Comparison of ENCODE assay signal across 10 cellular contexts in genomic region chr1:84972377-84972987, GRCh38. TPM values are rescaled to one million over a fixed set of nuclear protein-coding genes. Genes with fewer than 3 reads are reported as not detected.
DNase-seq lines count a peak whose midpoint lies in the region; ATAC-seq and TF ChIP-seq lines count a peak whose summit lies in the region.
"Had no signal": no experiment of that assay in that cellular context is flagged by ENCODE, and none has a peak within 500 bp of the region (broad histone marks: within the 10 kb centered on the region; RNA-seq: fewer than 3 reads in every experiment).

No MANE protein-coding gene starts in this region.

- H3K4me1 Mint-ChIP-seq in central memory CD8-positive, alpha-beta T cell, result peaks cover 69% of the 10 kb centered on the region

- intact Hi-C loops in gastrocnemius medialis (cut with DNase I; ENCODE audit: low total_unique reads), result no loop called here

- H3K4me3 ChIP-seq in DND-41 (ENCODE audit: low read depth in 1 of 2, low read length in 2 of 2) (no peak overlapping the region), gastrocnemius medialis (no peak overlapping the region)
- H3K4me3 ChIP-seq: coronary artery had no signal

- no peaks in the 10 kb centered on the region for H3K36me3 ChIP-seq in DND-41 (ENCODE audit: insufficient read depth, low read length)
- H3K36me3 ChIP-seq in gastrocnemius medialis, result no peaks in the 10 kb centered on the region

- H3K27me3 Mint-ChIP-seq in central memory CD8-positive, alpha-beta T cell, result no peaks in the 10 kb centered on the region

- peak overlapping the region; percentile 54 for H3K4me3 Mint-ChIP-seq in central memory CD8-positive, alpha-beta T cell

- H3K27me3 ChIP-seq in DND-41 (ENCODE audit: insufficient read depth, low read length, poor library complexity), result no peaks in the 10 kb centered on the region
- H3K27me3 ChIP-seq in gastrocnemius medialis, result no peaks in the 10 kb centered on the region

- peak overlapping the region; percentile 83 for H3K27ac Mint-ChIP-seq in central memory CD8-positive, alpha-beta T cell (ENCODE audit: low read depth)

- no peaks in the 10 kb centered on the region for H4K20me1 ChIP-seq in DND-41 (ENCODE audit: insufficient read depth, low read length)

- no peak overlapping the region for H3K9ac ChIP-seq in DND-41 (ENCODE audit: low read depth, low read length)

- TF ChIP-seq CTCF in DND-41 (IDR thresholded peaks at IDR 0.05; ENCODE audit: borderline replicate concordance, extremely low read depth, low read length, poor library complexity, severe bottlenecking), result no peak
- no peak for TF ChIP-seq CTCF in gastrocnemius medialis (IDR thresholded peaks at IDR 0.05 in 4 of 5, conservative IDR thresholded peaks at IDR 0.05 in 1 of 5)

- no peaks in the 10 kb centered on the region for H3K4me1 ChIP-seq in DND-41 (ENCODE audit: insufficient read depth, low read length)
- no peaks in the 10 kb centered on the region for H3K4me1 ChIP-seq in gastrocnemius medialis

- no peak overlapping the region for H3K27ac ChIP-seq in DND-41 (ENCODE audit: low read length)
- H3K27ac ChIP-seq in gastrocnemius medialis, result no peak overlapping the region
- H3K27ac ChIP-seq: coronary artery had no signal

- H3K79me2 ChIP-seq in DND-41 (ENCODE audit: insufficient read depth, low read length), result no peaks in the 10 kb centered on the region

- in situ Hi-C loops in gastrocnemius medialis (cut with MboI; ENCODE audit: low sequenced_read_pairs in 4 of 4), result no loop called here

- no peaks in the 10 kb centered on the region for H3K9me3 Mint-ChIP-seq in central memory CD8-positive, alpha-beta T cell

- no peak overlapping the region for H2AFZ ChIP-seq in DND-41 (ENCODE audit: low read depth, low read length)

- peaks cover 6% of the 10 kb centered on the region for H3K36me3 Mint-ChIP-seq in central memory CD8-positive, alpha-beta T cell (ENCODE audit: insufficient read depth)

- H3K9me3 ChIP-seq in DND-41 (ENCODE audit: insufficient read depth, low read length, severe bottlenecking) (no peaks in the 10 kb centered on the region), gastrocnemius medialis (no peaks in the 10 kb centered on the region)

- ATAC-seq in DND-41 (ENCODE audit: insufficient read depth, low read depth), result peak; percentile 40; the same call in 1 of the 3 replicates
- peak; percentile 8 for ATAC-seq in GM19468 (IDR thresholded peaks at IDR 0.05; ENCODE audit: extremely low read depth, unreplicated experiment)
- peak; percentile 47 for ATAC-seq in HG03354 (IDR thresholded peaks at IDR 0.05; ENCODE audit: poor library complexity, severe bottlenecking, unreplicated experiment)
- ATAC-seq in central memory CD8-positive, alpha-beta T cell (replicated peaks; ENCODE audit: extremely low read depth, poor library complexity, severe bottlenecking), result peak; percentile 40
- no peak for ATAC-seq in gastrocnemius medialis

- no peak for TF ChIP-seq POLR2A in gastrocnemius medialis (IDR thresholded peaks at IDR 0.05)

- H3K4me2 ChIP-seq in DND-41 (ENCODE audit: insufficient read depth, low read length), result no peak overlapping the region

- DNase-seq in DND-41, result no peak
- no peak for DNase-seq in central memory CD8-positive, alpha-beta T cell (ENCODE audit: low spot score in 2 of 2)
- DNase-seq in iPS-NIHi11 (ENCODE audit: low spot score), result no peak
- no peak for DNase-seq in activated CD4-positive, CD25-positive, alpha-beta regulatory T cell treated with anti-CD3 and anti-CD28 coated beads, Interleukin-2, amount 50 U/mL, for 72 hours
- DNase-seq in gastrocnemius medialis, result no peak
- no peak for DNase-seq in pons (ENCODE audit: low spot score)
- DNase-seq: MV-4-11 had no signal

RNA-seq across cellular contexts. Expression of gene MCOLN2, which starts 24.4 kb away (rescaled TPM):
- 1 to 10 TPM in 1 of 4 donors, under 1 TPM in 1, not detected in 2; 0.22 to 3.0 TPM for total RNA-seq in gastrocnemius medialis

Comparison
In these comparisons a context has a peak if more than half of its experiments do, and no peak if none do; other contexts are left out.
1. ATAC-seq: peak in DND-41 (single experiment), GM19468 (single experiment), HG03354 (single experiment) and central memory CD8-positive, alpha-beta T cell (single experiment); none in gastrocnemius medialis (0 of 2).